Comparison of ENCODE assay signal across 1 cellular context in the genomic region with DNA sequence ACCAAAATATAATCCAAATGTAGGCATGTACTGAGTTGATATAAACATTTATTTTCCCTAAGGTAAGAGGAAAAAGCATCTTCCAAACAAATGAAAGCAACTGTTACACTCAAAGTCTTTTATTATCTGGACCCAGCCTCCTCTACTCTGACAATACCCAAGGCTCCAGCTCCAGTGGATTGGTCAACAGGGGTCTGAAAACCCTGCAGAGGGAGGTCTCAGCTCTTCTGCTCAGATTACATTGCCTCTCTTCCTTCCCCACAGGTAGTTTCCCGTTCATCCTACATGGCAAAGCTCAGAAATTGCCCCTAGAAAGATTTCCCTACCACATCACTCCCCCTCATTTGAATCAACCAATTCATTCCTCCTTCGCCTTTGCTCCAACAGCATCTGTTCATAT.
TF ChIP-seq lines count a peak whose summit lies in the region.

No MANE protein-coding gene starts in this region.

TF ChIP-seq in GM23338, 12 proteins besides CTCF, POLR2A, EP300 and RAD21 (continued from another document):
- TF ChIP-seq, protein P1, sequence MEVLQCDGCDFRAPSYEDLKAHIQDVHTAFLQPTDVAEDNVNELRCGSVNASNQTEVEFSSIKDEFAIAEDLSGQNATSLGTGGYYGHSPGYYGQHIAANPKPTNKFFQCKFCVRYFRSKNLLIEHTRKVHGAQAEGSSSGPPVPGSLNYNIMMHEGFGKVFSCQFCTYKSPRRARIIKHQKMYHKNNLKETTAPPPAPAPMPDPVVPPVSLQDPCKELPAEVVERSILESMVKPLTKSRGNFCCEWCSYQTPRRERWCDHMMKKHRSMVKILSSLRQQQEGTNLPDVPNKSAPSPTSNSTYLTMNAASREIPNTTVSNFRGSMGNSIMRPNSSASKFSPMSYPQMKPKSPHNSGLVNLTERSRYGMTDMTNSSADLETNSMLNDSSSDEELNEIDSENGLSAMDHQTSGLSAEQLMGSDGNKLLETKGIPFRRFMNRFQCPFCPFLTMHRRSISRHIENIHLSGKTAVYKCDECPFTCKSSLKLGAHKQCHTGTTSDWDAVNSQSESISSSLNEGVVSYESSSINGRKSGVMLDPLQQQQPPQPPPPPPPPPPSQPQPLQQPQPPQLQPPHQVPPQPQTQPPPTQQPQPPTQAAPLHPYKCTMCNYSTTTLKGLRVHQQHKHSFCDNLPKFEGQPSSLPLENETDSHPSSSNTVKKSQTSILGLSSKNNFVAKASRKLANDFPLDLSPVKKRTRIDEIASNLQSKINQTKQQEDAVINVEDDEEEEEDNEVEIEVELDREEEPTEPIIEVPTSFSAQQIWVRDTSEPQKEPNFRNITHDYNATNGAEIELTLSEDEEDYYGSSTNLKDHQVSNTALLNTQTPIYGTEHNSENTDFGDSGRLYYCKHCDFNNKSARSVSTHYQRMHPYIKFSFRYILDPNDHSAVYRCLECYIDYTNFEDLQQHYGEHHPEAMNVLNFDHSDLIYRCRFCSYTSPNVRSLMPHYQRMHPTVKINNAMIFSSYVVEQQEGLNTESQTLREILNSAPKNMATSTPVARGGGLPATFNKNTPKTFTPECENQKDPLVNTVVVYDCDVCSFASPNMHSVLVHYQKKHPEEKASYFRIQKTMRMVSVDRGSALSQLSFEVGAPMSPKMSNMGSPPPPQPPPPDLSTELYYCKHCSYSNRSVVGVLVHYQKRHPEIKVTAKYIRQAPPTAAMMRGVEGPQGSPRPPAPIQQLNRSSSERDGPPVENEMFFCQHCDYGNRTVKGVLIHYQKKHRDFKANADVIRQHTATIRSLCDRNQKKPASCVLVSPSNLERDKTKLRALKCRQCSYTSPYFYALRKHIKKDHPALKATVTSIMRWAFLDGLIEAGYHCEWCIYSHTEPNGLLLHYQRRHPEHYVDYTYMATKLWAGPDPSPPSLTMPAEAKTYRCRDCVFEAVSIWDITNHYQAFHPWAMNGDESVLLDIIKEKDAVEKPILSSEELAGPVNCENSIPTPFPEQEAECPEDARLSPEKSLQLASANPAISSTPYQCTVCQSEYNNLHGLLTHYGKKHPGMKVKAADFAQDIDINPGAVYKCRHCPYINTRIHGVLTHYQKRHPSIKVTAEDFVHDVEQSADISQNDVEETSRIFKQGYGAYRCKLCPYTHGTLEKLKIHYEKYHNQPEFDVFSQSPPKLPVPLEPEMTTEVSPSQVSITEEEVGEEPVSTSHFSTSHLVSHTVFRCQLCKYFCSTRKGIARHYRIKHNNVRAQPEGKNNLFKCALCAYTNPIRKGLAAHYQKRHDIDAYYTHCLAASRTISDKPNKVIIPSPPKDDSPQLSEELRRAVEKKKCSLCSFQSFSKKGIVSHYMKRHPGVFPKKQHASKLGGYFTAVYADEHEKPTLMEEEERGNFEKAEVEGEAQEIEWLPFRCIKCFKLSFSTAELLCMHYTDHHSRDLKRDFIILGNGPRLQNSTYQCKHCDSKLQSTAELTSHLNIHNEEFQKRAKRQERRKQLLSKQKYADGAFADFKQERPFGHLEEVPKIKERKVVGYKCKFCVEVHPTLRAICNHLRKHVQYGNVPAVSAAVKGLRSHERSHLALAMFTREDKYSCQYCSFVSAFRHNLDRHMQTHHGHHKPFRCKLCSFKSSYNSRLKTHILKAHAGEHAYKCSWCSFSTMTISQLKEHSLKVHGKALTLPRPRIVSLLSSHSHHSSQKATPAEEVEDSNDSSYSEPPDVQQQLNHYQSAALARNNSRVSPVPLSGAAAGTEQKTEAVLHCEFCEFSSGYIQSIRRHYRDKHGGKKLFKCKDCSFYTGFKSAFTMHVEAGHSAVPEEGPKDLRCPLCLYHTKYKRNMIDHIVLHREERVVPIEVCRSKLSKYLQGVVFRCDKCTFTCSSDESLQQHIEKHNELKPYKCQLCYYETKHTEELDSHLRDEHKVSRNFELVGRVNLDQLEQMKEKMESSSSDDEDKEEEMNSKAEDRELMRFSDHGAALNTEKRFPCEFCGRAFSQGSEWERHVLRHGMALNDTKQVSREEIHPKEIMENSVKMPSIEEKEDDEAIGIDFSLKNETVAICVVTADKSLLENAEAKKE (CRISPR knock-in tag; IDR thresholded peaks at IDR 0.05), result no peak
- no peak for TF ChIP-seq EZH2phosphoT487 (IDR thresholded peaks at IDR 0.05; ENCODE audit: unreplicated experiment)
- TF ChIP-seq, protein P2, sequence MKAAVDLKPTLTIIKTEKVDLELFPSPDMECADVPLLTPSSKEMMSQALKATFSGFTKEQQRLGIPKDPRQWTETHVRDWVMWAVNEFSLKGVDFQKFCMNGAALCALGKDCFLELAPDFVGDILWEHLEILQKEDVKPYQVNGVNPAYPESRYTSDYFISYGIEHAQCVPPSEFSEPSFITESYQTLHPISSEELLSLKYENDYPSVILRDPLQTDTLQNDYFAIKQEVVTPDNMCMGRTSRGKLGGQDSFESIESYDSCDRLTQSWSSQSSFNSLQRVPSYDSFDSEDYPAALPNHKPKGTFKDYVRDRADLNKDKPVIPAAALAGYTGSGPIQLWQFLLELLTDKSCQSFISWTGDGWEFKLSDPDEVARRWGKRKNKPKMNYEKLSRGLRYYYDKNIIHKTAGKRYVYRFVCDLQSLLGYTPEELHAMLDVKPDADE (IDR thresholded peaks at IDR 0.05), result no peak
- TF ChIP-seq JUNB (IDR thresholded peaks at IDR 0.05; ENCODE audit: unreplicated experiment), result no peak
- no peak for TF ChIP-seq EZH2 (IDR thresholded peaks at IDR 0.05; ENCODE audit: low read depth, unreplicated experiment)
- no peak for TF ChIP-seq STAT1 (IDR thresholded peaks at IDR 0.05; ENCODE audit: unreplicated experiment)
- no peak for TF ChIP-seq ZNF114 (CRISPR knock-in tag; IDR thresholded peaks at IDR 0.05)
